28 cellular contexts compared by ENCODE assay signal in the genomic region with DNA sequence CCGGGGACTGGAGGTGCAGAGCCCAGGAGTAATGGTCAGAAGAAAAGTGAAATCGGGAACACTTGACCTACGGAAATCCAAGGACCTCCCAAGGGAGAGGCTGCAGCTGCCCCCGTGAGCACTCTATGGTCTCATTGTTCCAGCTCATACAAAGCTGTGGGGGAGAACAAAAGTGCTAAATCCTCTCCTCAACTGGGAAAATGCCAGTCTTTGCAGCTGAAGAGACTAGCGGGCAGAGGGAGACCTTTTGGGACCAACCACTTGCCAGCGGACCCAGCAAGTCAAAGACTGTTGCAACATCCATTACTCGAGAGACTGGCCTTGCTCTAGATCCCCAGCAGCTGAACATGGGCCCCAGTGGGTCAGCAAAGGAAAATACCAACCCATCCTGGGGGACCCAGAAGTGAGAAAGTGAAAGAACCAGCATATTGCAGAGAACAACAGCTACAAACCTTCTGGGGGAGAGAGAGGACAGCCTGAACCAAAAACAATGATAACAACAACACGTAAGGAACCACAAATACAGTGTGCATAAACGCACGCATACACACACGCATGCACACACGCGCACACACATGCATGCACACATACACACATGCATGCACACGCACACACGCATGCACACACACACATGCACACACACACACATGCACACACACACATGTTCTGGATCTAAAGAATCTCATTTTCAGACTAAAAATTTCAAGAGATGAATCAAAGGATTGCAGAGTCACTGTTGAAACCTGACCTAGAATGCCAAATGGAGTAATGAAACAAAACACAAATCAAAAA. TPM values are rescaled to one million over a fixed set of nuclear protein-coding genes. Genes with fewer than 3 reads are reported as not detected.
DNase-seq lines count a peak whose midpoint lies in the region; ATAC-seq lines count a peak whose summit lies in the region.
"Had no signal": no experiment of that assay in that cellular context is flagged by ENCODE, and none has a peak within 500 bp of the region (broad histone marks: within the 10 kb centered on the region; RNA-seq: fewer than 3 reads in every experiment).

No MANE protein-coding gene starts in this region.

- no peak overlapping the region for H3K14ac ChIP-seq in trophoblast cell (ENCODE audit: low read length)

- H3K4me1 ChIP-seq in trophoblast cell (ENCODE audit: control insufficient read depth in 1 of 2, insufficient read depth in 2 of 2, low read length in 2 of 2), result no peaks in the 10 kb centered on the region
- H3K4me1 ChIP-seq: A549, gastroesophageal sphincter, vagina had no signal

- no peak overlapping the region for H2BK5ac ChIP-seq in trophoblast cell (ENCODE audit: low read depth, low read length, poor library complexity)

- WGBS in trophoblast cell (ENCODE audit: extremely low coverage, insufficient coverage, insufficient read length), result no CpG with 5 or more reads among the region's 15 CpGs

- no peak overlapping the region for H3K18ac ChIP-seq in trophoblast cell (ENCODE audit: low read length)

- no peak overlapping the region for H3K9ac ChIP-seq in trophoblast cell (ENCODE audit: low read length)

- H3K23ac ChIP-seq in trophoblast cell (ENCODE audit: low read length), result no peak overlapping the region

- no peak overlapping the region for H3K4ac ChIP-seq in trophoblast cell (ENCODE audit: low read depth, low read length)

- intact Hi-C loops in head of caudate nucleus (cut with DNase I), result no loop called here

- no peak overlapping the region for H2AFZ ChIP-seq in trophoblast cell (ENCODE audit: insufficient read depth, low read length, poor library complexity)

- no peaks in the 10 kb centered on the region for H3K79me1 ChIP-seq in trophoblast cell (ENCODE audit: low read length)

- DNase-seq in C1 segment of cervical spinal cord (lab: John Stamatoyannopoulos, UW) (peak in 12 of 14 donors; percentile 5 to 77 (median 31)), amygdala (lab: John Stamatoyannopoulos, UW) (peak in 45 of 56 donors; percentile 10 to 82 (median 49)), head of caudate nucleus (peak in 41 of 42 donors; percentile 10 to 86 (median 66)), occipital lobe (lab: John Stamatoyannopoulos, UW) (peak; percentile 36), trophoblast cell (no peak), OCI-M2 (lab: John Stamatoyannopoulos, UW; ENCODE audit: unreplicated experiment) (no peak), epidermal melanocyte (ENCODE audit: insufficient read length, low spot score) (no peak)
- DNase-seq: activated CD4-positive, alpha-beta memory T cell treated with anti-CD3 and anti-CD28 coated beads, Interleukin-2, amount 10 ng/mL, durations not matched to agents 7 days and 5 days; activated CD4-positive, alpha-beta T cell treated with anti-CD3 and anti-CD28 coated beads for 1 hour; activated CD8-positive, alpha-beta memory T cell treated with anti-CD3 and anti-CD28 coated beads, Interleukin-2, amount 50 U/mL, for 4 hours; activated naive CD4-positive, alpha-beta T cell treated with anti-CD3 and anti-CD28 coated beads for 36 hours; AML-193; CD8-positive, alpha-beta memory T cell; DMS153; mesendoderm; MV-4-11; NCI-H1436 treated with DMSO at 0.1 percent for 48 hours; NCI-H2081 treated with DMSO at 0.1 percent for 48 hours; NCI-H345; SIG-M5; stimulated activated naive B cell treated with anti-CD40 and anti-IgM and Interleukin-4, amounts not matched to agents 10 μg/mL and 1 μg/mL and 100 μg/mL, for 72 hours; SW 1271 had no signal

- no peaks in the 10 kb centered on the region for H3K36me3 ChIP-seq in trophoblast cell (ENCODE audit: control insufficient read depth in 1 of 2, insufficient read depth in 2 of 2, low read length in 2 of 2)
- H3K36me3 ChIP-seq: gastroesophageal sphincter, thoracic aorta, vagina had no signal

- H3K4me2 ChIP-seq in trophoblast cell (ENCODE audit: low read length), result no peak overlapping the region
- H3K4me2 ChIP-seq: A549 had no signal

- no peak overlapping the region for H4K12ac ChIP-seq in trophoblast cell (ENCODE audit: low read depth, low read length)

- no peak overlapping the region for H2AK5ac ChIP-seq in trophoblast cell (ENCODE audit: low read length)

- H3K27ac ChIP-seq in trophoblast cell (ENCODE audit: low read depth, low read length), result no peak overlapping the region
- H3K27ac ChIP-seq: A549, gastroesophageal sphincter, thoracic aorta, vagina had no signal

- no peak overlapping the region for H4K91ac ChIP-seq in trophoblast cell (ENCODE audit: low read depth, low read length)

- no peak overlapping the region for H4K8ac ChIP-seq in trophoblast cell (ENCODE audit: low read depth, low read length)

- no peak overlapping the region for H2BK12ac ChIP-seq in trophoblast cell (ENCODE audit: low read length)

- H3K9me3 ChIP-seq in trophoblast cell (ENCODE audit: insufficient read depth, low read depth, low read length), result peaks cover 2% of the 10 kb centered on the region
- H3K9me3 ChIP-seq: A549, gastroesophageal sphincter, thoracic aorta, vagina had no signal

- no peak overlapping the region for H3K4me3 ChIP-seq in trophoblast cell (ENCODE audit: low read depth, low read length)
- H3K4me3 ChIP-seq: A549, gastroesophageal sphincter, thoracic aorta, vagina had no signal

- no peaks in the 10 kb centered on the region for H3K27me3 ChIP-seq in trophoblast cell (ENCODE audit: insufficient read depth, low read length)
- H3K27me3 ChIP-seq: vagina had no signal

- no peak overlapping the region for H2BK120ac ChIP-seq in trophoblast cell (ENCODE audit: insufficient read depth, low read length, poor library complexity)

- no peaks in the 10 kb centered on the region for H3K79me2 ChIP-seq in trophoblast cell (ENCODE audit: control insufficient read depth, insufficient read depth, low read length, poor library complexity)

- no peak for ATAC-seq in HG02798 (IDR thresholded peaks at IDR 0.05; ENCODE audit: poor library complexity, unreplicated experiment)
- ATAC-seq: A549; gastroesophageal sphincter; left lobe of liver; stimulated activated naive B cell treated with anti-CD40 and anti-IgM and Interleukin-4, amounts not matched to agents 10 μg/mL and 1 μg/mL and 100 μg/mL, for 72 hours had no signal

RNA-seq across cellular contexts. Expression of gene ELMO2, which starts 24.7 kb away (rescaled TPM):
- total RNA-seq in occipital lobe, result 55.1 TPM
- 19.9 and 20.1 TPM in 2 replicates for polyA plus RNA-seq in trophoblast cell (2013)

Comparison
In these comparisons a context has a peak if more than half of its experiments do, and no peak if none do; other contexts are left out.
1. DNase-seq: peak in C1 segment of cervical spinal cord (12 of 14), amygdala (45 of 56), head of caudate nucleus (41 of 42) and occipital lobe (single experiment); none in trophoblast cell (0 of 2), OCI-M2 (single experiment) and epidermal melanocyte (single experiment).